17 cellular contexts compared by ENCODE assay signal in the genomic region with DNA sequence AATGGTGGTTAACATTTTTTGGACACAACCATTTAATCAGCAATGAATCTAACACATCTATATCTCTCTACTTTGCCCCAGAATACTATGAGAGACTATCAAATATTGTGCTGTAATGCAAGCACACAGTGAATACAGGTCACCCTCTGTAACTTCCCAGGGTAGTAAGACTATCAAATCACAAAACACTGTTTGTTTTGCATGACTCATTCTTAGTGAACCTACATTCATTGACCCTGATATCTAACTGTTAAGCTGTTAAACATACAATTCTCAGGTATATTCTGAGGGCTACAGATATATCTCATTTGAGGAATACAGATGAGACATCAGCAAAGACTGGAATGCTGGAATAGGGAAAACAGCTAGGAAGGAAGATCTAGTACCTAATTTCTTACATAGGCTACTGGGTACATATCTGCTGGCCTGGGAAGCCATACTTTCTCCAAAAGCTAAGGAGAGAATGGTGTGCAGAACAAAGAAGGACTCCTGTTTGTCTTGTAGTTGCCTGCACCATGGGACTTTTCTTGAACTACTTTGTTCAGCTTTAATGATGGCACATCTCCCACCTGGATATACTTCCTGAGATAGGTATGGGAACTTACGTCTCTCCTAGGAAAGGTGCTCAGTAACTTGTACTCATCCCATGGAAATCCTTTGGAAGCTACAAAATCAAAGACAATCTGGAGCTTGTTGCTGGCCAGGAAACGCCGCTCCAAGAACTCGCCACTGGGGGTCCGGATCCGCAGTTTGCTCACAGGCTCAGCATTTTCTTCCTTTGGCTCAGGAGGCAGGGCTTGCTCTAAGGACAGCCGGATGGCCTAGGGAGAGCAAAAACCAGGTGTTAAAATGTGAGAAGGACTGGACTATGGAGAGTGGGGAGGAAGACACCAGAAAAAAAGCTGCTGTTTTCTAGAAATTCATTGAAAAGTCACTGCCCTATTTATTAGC. TPM values are rescaled to one million over a fixed set of nuclear protein-coding genes. Genes with fewer than 3 reads are reported as not detected.
DNase-seq lines count a peak whose midpoint lies in the region; ATAC-seq and TF ChIP-seq lines count a peak whose summit lies in the region.
"Had no signal": no experiment of that assay in that cellular context is flagged by ENCODE, and none has a peak within 500 bp of the region (broad histone marks: within the 10 kb centered on the region; RNA-seq: fewer than 3 reads in every experiment).

No MANE protein-coding gene starts in this region.

- H3K36me3 ChIP-seq in NT2/D1 (ENCODE audit: insufficient read depth, insufficient read length, low read length) (no peaks in the 10 kb centered on the region), mucosa of descending colon (ENCODE audit: low read depth) (no peaks in the 10 kb centered on the region), heart left ventricle (peaks cover 0 to 44% (median 24%) of the 10 kb centered on the region in 9 donors)

- no peak overlapping the region for H3K9ac ChIP-seq in NT2/D1 (ENCODE audit: insufficient read length, low read depth)

- H3K4me3 ChIP-seq in NT2/D1 (ENCODE audit: insufficient read length, low read depth) (no peak overlapping the region), mucosa of descending colon (no peak overlapping the region), heart left ventricle (no peak overlapping the region)
- H3K4me3 ChIP-seq: esophagus squamous epithelium had no signal

- H3K27me3 ChIP-seq in NT2/D1 (ENCODE audit: insufficient read depth, insufficient read length) (no peaks in the 10 kb centered on the region), heart left ventricle (no peaks in the 10 kb centered on the region)
- H3K27me3 ChIP-seq: esophagus squamous epithelium had no signal

- ATAC-seq in mucosa of descending colon (peak; percentile 99), HG02938 (IDR thresholded peaks at IDR 0.05; ENCODE audit: unreplicated experiment) (no peak), heart left ventricle (no peak)
- ATAC-seq: left ventricle myocardium superior; stimulated activated naive CD8-positive, alpha-beta T cell treated with anti-CD3 and anti-CD28 coated beads, Interleukin-15, amount 100 ng/mL, for 72 hours had no signal

- no peak for TF ChIP-seq POLR2A in heart left ventricle (IDR thresholded peaks at IDR 0.05)

- intact Hi-C loops in mucosa of descending colon (cut with DNase I, micrococcal nuclease) = no loop called here
- intact Hi-C loops in heart left ventricle (cut with DNase I) = no loop called here
- intact Hi-C loops in activated T-helper 2 cell treated with anti-CD3 and anti-CD28 coated beads, Interferon-gamma antibody, Interleukin-2, Interleukin-4, amounts not matched to agents 10 μg/mL and 5 μg/mL and 100 μg/mL, durations not matched to agents 14 hours and 24 hours and 36 hours (cut with micrococcal nuclease) = no loop called here

- H3K27ac ChIP-seq in epithelial cell of prostate = no peak overlapping the region
- H3K27ac ChIP-seq in heart left ventricle = no peak overlapping the region
- H3K27ac ChIP-seq: esophagus squamous epithelium had no signal

- H3K27me3 Mint-ChIP-seq in activated T-helper 2 cell treated with anti-CD3 and anti-CD28 coated beads, Interferon-gamma antibody, Interleukin-2, Interleukin-4, amounts not matched to agents 10 μg/mL and 5 μg/mL and 100 μg/mL, durations not matched to agents 14 hours and 24 hours and 36 hours (ENCODE audit: low read depth) = no peaks in the 10 kb centered on the region
- H3K27me3 Mint-ChIP-seq: brain; stimulated activated naive CD8-positive, alpha-beta T cell treated with anti-CD3 and anti-CD28 coated beads, Interleukin-15, amount 100 ng/mL, for 72 hours had no signal

- peaks cover 4% of the 10 kb centered on the region for H3K36me3 Mint-ChIP-seq in activated T-helper 2 cell treated with anti-CD3 and anti-CD28 coated beads, Interferon-gamma antibody, Interleukin-2, Interleukin-4, amounts not matched to agents 10 μg/mL and 5 μg/mL and 100 μg/mL, durations not matched to agents 14 hours and 24 hours and 36 hours (ENCODE audit: low read depth)

- H3K27ac Mint-ChIP-seq in activated T-helper 2 cell treated with anti-CD3 and anti-CD28 coated beads, Interferon-gamma antibody, Interleukin-2, Interleukin-4, amounts not matched to agents 10 μg/mL and 5 μg/mL and 100 μg/mL, durations not matched to agents 14 hours and 24 hours and 36 hours = no peak overlapping the region
- H3K27ac Mint-ChIP-seq: brain; stimulated activated naive CD8-positive, alpha-beta T cell treated with anti-CD3 and anti-CD28 coated beads, Interleukin-15, amount 100 ng/mL, for 72 hours had no signal

- peak; percentile 7 for DNase-seq in HCEC 1CT
- DNase-seq in NT2/D1 (ENCODE audit: low read depth, low spot score) = peak; percentile 22
- peak; percentile 10 for DNase-seq in epithelial cell of prostate (ENCODE audit: low read depth, low spot score)
- DNase-seq in mucosa of descending colon = peak in 1 of 3 donors; percentile 24
- no peak for DNase-seq in heart left ventricle
- DNase-seq in Ammon's horn (ENCODE audit: low spot score) = no peak
- DNase-seq in activated T-helper 2 cell treated with anti-CD3 and anti-CD28 coated beads, Interferon-gamma antibody, Interleukin-2, Interleukin-4, amounts not matched to agents 10 μg/mL and 5 μg/mL and 100 μg/mL, durations not matched to agents 14 hours and 24 hours and 36 hours (ENCODE audit: low spot score) = no peak
- DNase-seq: COR-L47; esophagus squamous epithelium; left ventricle myocardium superior; NCI-H1694; nucleus accumbens; Right ventricle myocardium superior; stimulated activated CD4-positive, alpha-beta T cell treated with anti-CD3 and anti-CD28 coated beads, Interleukin-2, amount 100 ng/mL, for 48 hours; stimulated activated naive CD8-positive, alpha-beta T cell treated with anti-CD3 and anti-CD28 coated beads, Interleukin-15, amount 100 ng/mL, for 72 hours had no signal

- no peaks in the 10 kb centered on the region for H3K4me1 Mint-ChIP-seq in activated T-helper 2 cell treated with anti-CD3 and anti-CD28 coated beads, Interferon-gamma antibody, Interleukin-2, Interleukin-4, amounts not matched to agents 10 μg/mL and 5 μg/mL and 100 μg/mL, durations not matched to agents 14 hours and 24 hours and 36 hours (ENCODE audit: low read depth)
- H3K4me1 Mint-ChIP-seq: brain; stimulated activated naive CD8-positive, alpha-beta T cell treated with anti-CD3 and anti-CD28 coated beads, Interleukin-15, amount 100 ng/mL, for 72 hours had no signal

- TF ChIP-seq CTCF in mucosa of descending colon (IDR thresholded peaks at IDR 0.05) = no peak
- no peak for TF ChIP-seq CTCF in heart left ventricle (IDR thresholded peaks at IDR 0.05)

- H3K9me3 ChIP-seq in NT2/D1 (ENCODE audit: insufficient read depth, low read length) (no peaks in the 10 kb centered on the region), mucosa of descending colon (no peaks in the 10 kb centered on the region), heart left ventricle (no peaks in the 10 kb centered on the region)
- H3K9me3 ChIP-seq: esophagus squamous epithelium had no signal

- WGBS in heart left ventricle, 4 donors = 90 to 96% (median 93%) methylated on average over 7 of the region's 7 CpGs

- no peaks in the 10 kb centered on the region for H3K9me3 Mint-ChIP-seq in activated T-helper 2 cell treated with anti-CD3 and anti-CD28 coated beads, Interferon-gamma antibody, Interleukin-2, Interleukin-4, amounts not matched to agents 10 μg/mL and 5 μg/mL and 100 μg/mL, durations not matched to agents 14 hours and 24 hours and 36 hours
- H3K9me3 Mint-ChIP-seq: brain; stimulated activated naive CD8-positive, alpha-beta T cell treated with anti-CD3 and anti-CD28 coated beads, Interleukin-15, amount 100 ng/mL, for 72 hours had no signal

- H3K4me3 Mint-ChIP-seq in activated T-helper 2 cell treated with anti-CD3 and anti-CD28 coated beads, Interferon-gamma antibody, Interleukin-2, Interleukin-4, amounts not matched to agents 10 μg/mL and 5 μg/mL and 100 μg/mL, durations not matched to agents 14 hours and 24 hours and 36 hours (ENCODE audit: low read depth) = no peak overlapping the region
- H3K4me3 Mint-ChIP-seq: brain; stimulated activated naive CD8-positive, alpha-beta T cell treated with anti-CD3 and anti-CD28 coated beads, Interleukin-15, amount 100 ng/mL, for 72 hours had no signal

- H3K4me1 ChIP-seq in NT2/D1 (ENCODE audit: insufficient read depth, insufficient read length) = no peaks in the 10 kb centered on the region
- no peaks in the 10 kb centered on the region for H3K4me1 ChIP-seq in mucosa of descending colon (ENCODE audit: low read depth)
- no peaks in the 10 kb centered on the region for H3K4me1 ChIP-seq in heart left ventricle
- H3K4me1 ChIP-seq: esophagus squamous epithelium had no signal

RNA-seq across cellular contexts. Expression of a gene that starts 51.9 kb away (rescaled TPM):
- not detected for total RNA-seq in mucosa of descending colon
- under 1 TPM in 1 of 9 donors, not detected in 8; 0.10 TPM for total RNA-seq in heart left ventricle
- not detected for polyA plus RNA-seq in heart left ventricle
- total RNA-seq in activated T-helper 2 cell treated with anti-CD3 and anti-CD28 coated beads, Interferon-gamma antibody, Interleukin-2, Interleukin-4, amounts not matched to agents 10 μg/mL and 5 μg/mL and 100 μg/mL, durations not matched to agents 14 hours and 24 hours and 36 hours = not detected in 2 replicates
- total RNA-seq: left ventricle myocardium superior, Right ventricle myocardium superior had no signal

Comparison
In these comparisons a context has a peak if more than half of its experiments do, and no peak if none do; other contexts are left out.
1. DNase-seq: peak in HCEC 1CT (single experiment), NT2/D1 (single experiment) and epithelial cell of prostate (single experiment); none in heart left ventricle (0 of 5), Ammon's horn (single experiment) and activated T-helper 2 cell treated with anti-CD3 and anti-CD28 coated beads, Interferon-gamma antibody, Interleukin-2, Interleukin-4, amounts not matched to agents 10 μg/mL and 5 μg/mL and 100 μg/mL, durations not matched to agents 14 hours and 24 hours and 36 hours (single experiment).